In the genomic region with DNA sequence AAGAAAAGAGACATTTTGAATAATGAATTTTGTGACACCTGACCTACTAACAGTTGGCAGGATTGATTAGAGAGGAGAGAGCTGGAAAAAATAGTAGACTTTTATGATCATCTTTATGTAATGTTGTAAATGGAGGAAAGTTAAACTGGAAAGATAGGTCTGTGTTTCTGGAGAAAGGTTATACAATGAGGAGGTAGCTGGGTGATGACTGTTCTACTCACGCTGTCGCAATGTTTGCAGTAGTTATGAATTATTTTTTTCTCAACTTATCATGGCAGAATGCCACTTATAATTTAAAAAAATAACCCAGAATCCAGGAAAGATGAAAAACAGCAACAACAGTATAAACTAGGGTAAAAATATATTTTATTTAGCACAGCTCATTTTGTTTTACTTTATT, we compare ENCODE assay signal across 22 cellular contexts.
DNase-seq lines count a peak whose midpoint lies in the region; ATAC-seq, FAIRE-seq and TF ChIP-seq lines count a peak whose summit lies in the region.
"Had no signal": no experiment of that assay in that cellular context is flagged by ENCODE, and none has a peak within 500 bp of the region (broad histone marks: within the 10 kb centered on the region; RNA-seq: fewer than 3 reads in every experiment).

No MANE protein-coding gene starts in this region.

- no peaks in the 10 kb centered on the region for H3K4me1 ChIP-seq in breast epithelium
- H3K4me1 ChIP-seq: A549; BLaER1 treated with 17β-estradiol and CSF1 and Interleukin-3, amounts not matched to agents 10 nM and 100 nM; Caco-2 had no signal

- POLR2A ChIA-PET in MCF 10A (lab: Yijun Ruan, JAX), result interaction anchor here (0.6 kb wide), 1 partner anchor 826 kb away, joined by 3 read pairs; no protein-coding TSS in a partner anchor

- no TSS peak for BruUV-seq in MCF 10A (replicated peaks; lab: Mats Ljungman, UMichigan)

- H3K27ac ChIP-seq in breast epithelium, result no peak overlapping the region
- H3K27ac ChIP-seq: 22Rv1; A549; BLaER1 treated with 17β-estradiol and CSF1 and Interleukin-3, amounts not matched to agents 10 nM and 100 nM; C4-2B had no signal

- no peaks in the 10 kb centered on the region for H3K9me3 ChIP-seq in breast epithelium
- H3K9me3 ChIP-seq: A549; BLaER1 treated with 17β-estradiol and CSF1 and Interleukin-3, amounts not matched to agents 10 nM and 100 nM; Caco-2 had no signal

- DNase-seq in MCF 10A (ENCODE audit: unreplicated experiment) (peak; percentile 29), breast epithelium (ENCODE audit: low spot score in 2 of 2) (no peak), bronchial epithelial cell (ENCODE audit: low read depth) (peak; percentile 15), NCI-H187 treated with DMSO at 0.1 percent for 48 hours (lab: John Stamatoyannopoulos, UW) (no peak)
- no peak for DNase-seq in stimulated activated naive CD4-positive, alpha-beta T cell treated with Interleukin-2 at 50 U/mL for 16 hours (lab: John Stamatoyannopoulos, UW)
- DNase-seq: AML-193; Caco-2; Calu3; CD4-positive, alpha-beta T cell; CD8-positive, alpha-beta T cell; DMS79 treated with DMSO at 0.1 percent for 48 hours; GF-D8 had no signal

- TF ChIP-seq POLR2A in breast epithelium (IDR thresholded peaks at IDR 0.05), result no peak

- no peaks in the 10 kb centered on the region for H3K27me3 ChIP-seq in breast epithelium
- H3K27me3 ChIP-seq in bronchial epithelial cell (ENCODE audit: control insufficient read depth, insufficient read depth, low read length), result no peaks in the 10 kb centered on the region
- H3K27me3 ChIP-seq: BLaER1 treated with 17β-estradiol and CSF1 and Interleukin-3, amounts not matched to agents 10 nM and 100 nM had no signal

- FAIRE-seq in bronchial epithelial cell (lab: Jason Lieb, UNC), result no peak
- FAIRE-seq: A549, D721Med, G401.6, GM12891, GM19239 had no signal

- peak; percentile 73 for ATAC-seq in esophagus mucosa
- ATAC-seq: A549; CD8-positive, alpha-beta T cell had no signal

- H3K27me3 Mint-ChIP-seq in MCF 10A (ENCODE audit: insufficient read depth, unreplicated experiment), result no peaks in the 10 kb centered on the region
- H3K27me3 Mint-ChIP-seq: B cell; CD4-positive, alpha-beta T cell had no signal

- no peaks in the 10 kb centered on the region for H3K36me3 Mint-ChIP-seq in MCF 10A (ENCODE audit: insufficient read depth, unreplicated experiment)
- H3K36me3 Mint-ChIP-seq: CD8-positive, alpha-beta T cell had no signal

- H3K27ac Mint-ChIP-seq in MCF 10A (ENCODE audit: low read depth, unreplicated experiment), result no peak overlapping the region
- H3K27ac Mint-ChIP-seq: B cell; CD4-positive, alpha-beta T cell; CD8-positive, alpha-beta T cell had no signal

- CTCF ChIA-PET in MCF 10A (lab: Yijun Ruan, JAX), result no interaction called here

- H3K9me3 Mint-ChIP-seq in MCF 10A (ENCODE audit: unreplicated experiment), result no peaks in the 10 kb centered on the region
- H3K9me3 Mint-ChIP-seq: CD4-positive, alpha-beta T cell; CD8-positive, alpha-beta T cell had no signal

- H3K4me3 ChIP-seq in breast epithelium, result no peak overlapping the region
- no peak overlapping the region for H3K4me3 ChIP-seq in bronchial epithelial cell (ENCODE audit: low read depth, low read length)
- H3K4me3 ChIP-seq: A549; BLaER1 treated with 17β-estradiol and CSF1 and Interleukin-3, amounts not matched to agents 10 nM and 100 nM had no signal

- no peak for TF ChIP-seq CTCF in MCF 10A (IDR thresholded peaks at IDR 0.05; ENCODE audit: unreplicated experiment)
- no peak for TF ChIP-seq CTCF in breast epithelium (IDR thresholded peaks at IDR 0.05)
- no peak for TF ChIP-seq CTCF in bronchial epithelial cell (IDR thresholded peaks at IDR 0.05; ENCODE audit: insufficient read depth, low read length, severe bottlenecking)

- no peaks in the 10 kb centered on the region for H3K4me1 Mint-ChIP-seq in MCF 10A (ENCODE audit: insufficient read depth, unreplicated experiment)
- H3K4me1 Mint-ChIP-seq: B cell had no signal

- H3K36me3 ChIP-seq in breast epithelium (no peaks in the 10 kb centered on the region), bronchial epithelial cell (ENCODE audit: control insufficient read depth, insufficient read depth, low read length) (no peaks in the 10 kb centered on the region)
- H3K36me3 ChIP-seq: BLaER1 treated with 17β-estradiol and CSF1 and Interleukin-3, amounts not matched to agents 10 nM and 100 nM had no signal

- intact Hi-C loops in MCF 10A (cut with micrococcal nuclease), result no loop called here
- intact Hi-C loops in breast epithelium (cut with DNase I; ENCODE audit: low total_unique reads), result no loop called here

- H3K4me3 Mint-ChIP-seq in MCF 10A (ENCODE audit: unreplicated experiment), result no peak overlapping the region
- H3K4me3 Mint-ChIP-seq: B cell; CD4-positive, alpha-beta T cell; CD8-positive, alpha-beta T cell had no signal

Comparison
In these comparisons a context has a peak if more than half of its experiments do, and no peak if none do; other contexts are left out.
1. DNase-seq: peak in MCF 10A (single experiment) and bronchial epithelial cell (single experiment); none in breast epithelium (0 of 2), NCI-H187 treated with DMSO at 0.1 percent for 48 hours (single experiment) and stimulated activated naive CD4-positive, alpha-beta T cell treated with Interleukin-2 at 50 U/mL for 16 hours (single experiment).